Comparison of ENCODE assay signal across 12 cellular contexts in the genomic region with DNA sequence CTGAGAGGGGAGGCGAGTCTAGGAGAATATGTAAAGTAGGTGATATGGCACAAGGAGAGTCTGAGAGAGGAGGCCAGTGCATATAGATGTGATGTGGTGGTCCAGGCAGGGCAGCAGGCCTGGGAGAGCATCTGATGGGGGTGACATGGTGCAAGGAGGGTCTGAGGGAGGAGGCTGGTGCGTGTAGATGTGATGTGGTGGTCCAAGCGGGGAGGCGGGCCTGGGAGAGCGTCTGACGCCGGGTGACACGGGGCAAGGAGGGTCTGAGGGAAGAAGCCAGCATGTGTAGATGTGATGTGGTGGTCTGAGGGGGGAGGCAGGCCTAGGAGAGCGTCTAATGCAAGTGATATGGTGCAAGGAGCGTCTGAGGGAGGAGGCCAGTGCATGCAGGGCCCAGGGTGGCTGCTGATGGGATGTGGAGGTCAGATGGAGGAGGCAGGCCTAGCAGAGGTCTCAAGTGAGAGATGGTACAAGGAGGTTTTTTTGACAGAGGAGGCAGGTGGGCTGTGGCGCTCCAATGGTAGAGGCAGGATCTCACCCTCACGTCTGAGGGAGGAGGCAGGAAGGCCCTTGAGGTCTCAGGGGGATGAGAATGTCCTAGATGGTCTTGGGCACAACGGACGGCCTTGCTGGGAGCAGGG. TPM values are rescaled to one million over a fixed set of nuclear protein-coding genes. Genes with fewer than 3 reads are reported as not detected.
DNase-seq lines count a peak whose midpoint lies in the region; ATAC-seq and TF ChIP-seq lines count a peak whose summit lies in the region.
"Had no signal": no experiment of that assay in that cellular context is flagged by ENCODE, and none has a peak within 500 bp of the region (broad histone marks: within the 10 kb centered on the region; RNA-seq: fewer than 3 reads in every experiment).

No MANE protein-coding gene starts in this region.

- peaks cover 18% of the 10 kb centered on the region for H3K36me3 Mint-ChIP-seq in brain
- H3K36me3 Mint-ChIP-seq: activated naive CD8-positive, alpha-beta T cell treated with anti-CD3 and anti-CD28 coated beads, Interleukin-2, amount 10 ng/mL, durations not matched to agents 7 days and 5 days had no signal

- H3K4me3 ChIP-seq in Panc1 (ENCODE audit: low read depth in 2 of 2, low read length in 2 of 2) (no peak overlapping the region), muscle layer of colon (ENCODE audit: low read depth in 1 of 2, low read length in 2 of 2) (peak overlapping the region in 1 of 2 donors; percentile 27), tibial artery (no peak overlapping the region)
- H3K4me3 ChIP-seq: SK-N-MC had no signal

- H3K27me3 ChIP-seq in Panc1 (ENCODE audit: control insufficient read depth, insufficient read depth, low read length) (no peaks in the 10 kb centered on the region), muscle layer of colon (ENCODE audit: control insufficient read depth in 1 of 2, insufficient read depth in 2 of 2, low read length in 2 of 2) (no peaks in the 10 kb centered on the region), tibial artery (no peaks in the 10 kb centered on the region)
- H3K27me3 ChIP-seq: neutrophil had no signal

- H3K9me3 Mint-ChIP-seq in brain = no peaks in the 10 kb centered on the region
- H3K9me3 Mint-ChIP-seq: activated naive CD8-positive, alpha-beta T cell treated with anti-CD3 and anti-CD28 coated beads, Interleukin-2, amount 10 ng/mL, durations not matched to agents 7 days and 5 days had no signal

- POLR2A ChIA-PET in Panc1 (lab: Charles Lee) = no interaction called here

- H3K4me1 Mint-ChIP-seq in brain = peaks cover 17% of the 10 kb centered on the region

- TSS peak; percentile 80 for BruUV-seq in Panc1 (replicated peaks; lab: Mats Ljungman, UMichigan)

- ATAC-seq in Panc1 = no peak
- no peak for ATAC-seq in HG03565 (IDR thresholded peaks at IDR 0.05; ENCODE audit: unreplicated experiment)

- CTCF ChIA-PET in Panc1 (lab: Charles Lee) = no interaction called here

- intact Hi-C loops in Panc1 (cut with micrococcal nuclease; ENCODE audit: unreplicated experiment) = no loop called here
- intact Hi-C loops in tibial artery (cut with DNase I; ENCODE audit: low total_unique reads) = no loop called here

- peak overlapping the region; percentile 50 for H3K9ac ChIP-seq in muscle layer of colon (ENCODE audit: low read length)

- DNase-seq in Panc1 (ENCODE audit: low read depth, low spot score) = no peak
- no peak for DNase-seq in tibial artery
- no peak for DNase-seq in ecto neural progenitor cell (ENCODE audit: low spot score)
- DNase-seq in activated gamma-delta T cell treated with Interleukin-2 at 50 U/mL for 16 hours = no peak
- DNase-seq: activated naive CD8-positive, alpha-beta T cell treated with anti-CD3 and anti-CD28 coated beads, Interleukin-2, amount 10 ng/mL, durations not matched to agents 7 days and 5 days; GF-D8; stimulated activated CD4-positive, alpha-beta T cell treated with anti-CD3 and anti-CD28 coated beads, Interleukin-12 subunit alpha, Interleukin-12 subunit beta, amount 100 ng/mL, for 4 hours had no signal

- in situ Hi-C loops in Panc1 (cut with HindIII; ENCODE audit: low pct_unique_long_range_greater_than_20kb, low sequenced_read_pairs) = no loop called here

- H3K4me1 ChIP-seq in Panc1 (ENCODE audit: control insufficient read depth, insufficient read depth, low read length) = peaks cover 45% of the 10 kb centered on the region
- peaks cover 77% of the 10 kb centered on the region for H3K4me1 ChIP-seq in muscle layer of colon (ENCODE audit: insufficient read depth, low read length)
- H3K4me1 ChIP-seq in tibial artery = peaks cover 0 to 100% (median 68%) of the 10 kb centered on the region in 4 donors

- H3K36me3 ChIP-seq in Panc1 (ENCODE audit: control insufficient read depth, insufficient read depth, low read length) = no peaks in the 10 kb centered on the region
- H3K36me3 ChIP-seq in muscle layer of colon (ENCODE audit: insufficient read depth, low read length) = peaks cover 6% of the 10 kb centered on the region
- peaks cover 11 to 29% (median 14%) of the 10 kb centered on the region in 3 donors for H3K36me3 ChIP-seq in tibial artery

- peaks cover 2% of the 10 kb centered on the region for H3K27me3 Mint-ChIP-seq in brain
- H3K27me3 Mint-ChIP-seq: activated naive CD8-positive, alpha-beta T cell treated with anti-CD3 and anti-CD28 coated beads, Interleukin-2, amount 10 ng/mL, durations not matched to agents 7 days and 5 days had no signal

- H3K27ac Mint-ChIP-seq in brain = peak overlapping the region in 4 of 5 experiments; percentile 8 to 80 (median 49)
- H3K27ac Mint-ChIP-seq: activated naive CD8-positive, alpha-beta T cell treated with anti-CD3 and anti-CD28 coated beads, Interleukin-2, amount 10 ng/mL, durations not matched to agents 7 days and 5 days had no signal

- TF ChIP-seq CTCF in Panc1 (IDR thresholded peaks at IDR 0.05) (no peak), brain (conservative IDR thresholded peaks at IDR 0.05) (no peak), tibial artery (IDR thresholded peaks at IDR 0.05) (no peak)

- H3K9me3 ChIP-seq in Panc1 (ENCODE audit: control insufficient read depth, insufficient read depth, low read depth, low read length) = no peaks in the 10 kb centered on the region
- H3K9me3 ChIP-seq in muscle layer of colon (ENCODE audit: low read length) = no peaks in the 10 kb centered on the region
- no peaks in the 10 kb centered on the region for H3K9me3 ChIP-seq in tibial artery
- H3K9me3 ChIP-seq: neutrophil had no signal

- H3K4me3 Mint-ChIP-seq in brain = no peak overlapping the region
- H3K4me3 Mint-ChIP-seq: activated naive CD8-positive, alpha-beta T cell treated with anti-CD3 and anti-CD28 coated beads, Interleukin-2, amount 10 ng/mL, durations not matched to agents 7 days and 5 days had no signal

- H3K27ac ChIP-seq in Panc1 (ENCODE audit: low read length) (no peak overlapping the region), muscle layer of colon (ENCODE audit: low read depth, low read length) (peak overlapping the region; percentile 68), tibial artery (peak overlapping the region; percentile 86 to 100)
- H3K27ac ChIP-seq: neutrophil had no signal

RNA-seq across cellular contexts. Expression of gene NFIC, which starts 16.2 kb away (rescaled TPM):
- total RNA-seq in Panc1 (2021; ENCODE audit: unreplicated experiment) = 120 TPM
- polyA plus RNA-seq in Panc1 (2012; ENCODE audit: insufficient read length) = 56.0 TPM
- 79.3 TPM for polyA plus RNA-seq in brain (ENCODE audit: insufficient read depth, low read depth, low replicate concordance)
